In the genomic region with DNA sequence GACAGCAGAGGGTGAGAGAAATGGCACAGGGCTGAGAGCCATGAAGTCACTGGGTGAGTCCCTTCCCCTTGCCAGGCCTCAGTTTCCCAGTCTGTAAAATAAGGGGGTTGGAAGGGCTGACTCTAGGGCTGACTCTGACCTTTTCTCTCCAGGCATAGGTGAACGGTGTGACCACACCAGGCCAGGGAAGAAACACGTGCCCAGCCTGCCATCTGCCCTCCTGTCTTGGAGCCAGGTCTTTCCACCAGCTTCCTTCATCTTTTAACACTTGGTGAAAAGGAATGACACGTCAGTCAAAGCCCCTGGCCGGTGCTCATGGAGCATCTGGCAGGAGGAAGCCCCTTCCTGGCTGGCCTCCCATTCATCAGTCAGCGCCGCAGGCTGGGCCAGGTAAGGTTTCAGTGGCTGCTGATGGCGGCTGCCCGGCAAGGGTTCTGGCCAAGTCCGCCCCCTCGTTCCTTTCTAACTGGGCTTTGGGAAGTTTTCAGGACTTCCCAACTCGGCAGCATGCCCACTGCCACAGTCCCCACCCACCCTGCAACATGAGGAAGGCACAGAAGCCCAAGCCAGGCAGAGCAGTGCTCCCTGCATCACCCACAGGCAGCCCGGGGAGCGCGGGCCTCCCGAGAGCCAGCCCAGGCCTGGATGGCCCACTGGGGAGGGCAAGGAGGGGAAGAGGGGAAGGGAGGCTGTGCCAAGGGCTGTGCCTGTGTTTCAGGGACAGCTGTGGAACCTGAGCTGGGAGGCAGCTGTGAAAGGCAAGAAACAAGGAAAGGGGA, we compare ENCODE assay signal across 10 cellular contexts.
DNase-seq lines count a peak whose midpoint lies in the region; ATAC-seq and TF ChIP-seq lines count a peak whose summit lies in the region.
"Had no signal": no experiment of that assay in that cellular context is flagged by ENCODE, and none has a peak within 500 bp of the region (broad histone marks: within the 10 kb centered on the region; RNA-seq: fewer than 3 reads in every experiment).

No MANE protein-coding gene starts in this region.

- WGBS in esophagus, 2 donors: 27 to 42% methylated on average over 15 of the region's 15 CpGs
- WGBS in aorta, 2 donors: 2 to 7% methylated on average over 14 to 15 of the region's 15 CpGs

- H3K4me3 ChIP-seq in esophagus (ENCODE audit: low read depth in 1 of 2, low read length in 2 of 2) (no peak overlapping the region), mucosa of descending colon (no peak overlapping the region), aorta (ENCODE audit: low read length in 2 of 2) (no peak overlapping the region)

- H3K27me3 ChIP-seq in esophagus (ENCODE audit: control insufficient read depth in 1 of 2, insufficient read depth in 2 of 2, low read length in 2 of 2) (no peaks in the 10 kb centered on the region), aorta (ENCODE audit: control insufficient read depth in 1 of 2, insufficient read depth in 2 of 2, low read length in 1 of 2) (no peaks in the 10 kb centered on the region)

- H3K36me3 ChIP-seq in esophagus (ENCODE audit: control insufficient read depth in 2 of 2, insufficient read depth in 2 of 2, low read length in 1 of 2) (no peaks in the 10 kb centered on the region), mucosa of descending colon (ENCODE audit: low read depth) (no peaks in the 10 kb centered on the region), aorta (ENCODE audit: control insufficient read depth in 1 of 2, insufficient read depth in 2 of 2, low read length in 1 of 2) (no peaks in the 10 kb centered on the region)

- peak overlapping the region; percentile 77 for H3K27ac ChIP-seq in esophagus (ENCODE audit: low read depth in 2 of 2, low read length in 1 of 2)
- peak overlapping the region; percentile 12 to 95 for H3K27ac ChIP-seq in aorta (ENCODE audit: low read depth in 1 of 2, low read length in 2 of 2)

- H3K27me3 Mint-ChIP-seq in stimulated activated naive CD8-positive, alpha-beta T cell treated with anti-CD3 and anti-CD28 coated beads, Interleukin-15, amount 100 ng/mL, for 72 hours: peaks cover 2% of the 10 kb centered on the region

- H3K4me1 ChIP-seq in esophagus (ENCODE audit: control insufficient read depth in 2 of 2, insufficient read depth in 2 of 2, low read length in 1 of 2) (peaks cover 2 to 15% of the 10 kb centered on the region in 2 donors), mucosa of descending colon (ENCODE audit: low read depth) (no peaks in the 10 kb centered on the region), aorta (ENCODE audit: control insufficient read depth in 1 of 2, insufficient read depth in 2 of 2, low read length in 2 of 2) (peaks cover 4 to 6% of the 10 kb centered on the region in 2 donors)

- intact Hi-C loops in mucosa of descending colon (cut with DNase I, micrococcal nuclease): no loop called here
- intact Hi-C loops in aorta (cut with DNase I): loop anchor here in 1 of 2 donors (5.0 kb wide), 1 partner anchor 140 kb away; a partner anchor contains a TSS

- H3K9me3 ChIP-seq in esophagus (ENCODE audit: control insufficient read depth in 2 of 2, insufficient read depth in 1 of 2, low read depth in 1 of 2, low read length in 1 of 2) (no peaks in the 10 kb centered on the region), mucosa of descending colon (no peaks in the 10 kb centered on the region), aorta (ENCODE audit: control insufficient read depth, low read length) (no peaks in the 10 kb centered on the region)

- peaks cover 7% of the 10 kb centered on the region for H3K4me1 Mint-ChIP-seq in stimulated activated naive CD8-positive, alpha-beta T cell treated with anti-CD3 and anti-CD28 coated beads, Interleukin-15, amount 100 ng/mL, for 72 hours

- H3K27ac Mint-ChIP-seq in stimulated activated naive CD8-positive, alpha-beta T cell treated with anti-CD3 and anti-CD28 coated beads, Interleukin-15, amount 100 ng/mL, for 72 hours: no peak overlapping the region

- no peak for TF ChIP-seq CTCF in mucosa of descending colon (IDR thresholded peaks at IDR 0.05)

- H3K9me3 Mint-ChIP-seq in stimulated activated naive CD8-positive, alpha-beta T cell treated with anti-CD3 and anti-CD28 coated beads, Interleukin-15, amount 100 ng/mL, for 72 hours: no peaks in the 10 kb centered on the region
- H3K9me3 Mint-ChIP-seq: activated naive CD4-positive, alpha-beta T cell treated with anti-CD3 and anti-CD28 coated beads, Interleukin-2, amount 50 U/mL, for 72 hours had no signal

- peak; percentile 11 for ATAC-seq in stimulated activated naive CD8-positive, alpha-beta T cell treated with anti-CD3 and anti-CD28 coated beads, Interleukin-15, amount 100 ng/mL, for 72 hours
- no peak for ATAC-seq in stimulated activated naive CD8-positive, alpha-beta T cell treated with anti-CD3 and anti-CD28 coated beads, Interleukin-15, Interleukin-2, amounts not matched to agents 100 U/mL and 50 U/mL, for 24 hours
- peak; percentile 39 for ATAC-seq in mucosa of descending colon
- ATAC-seq in aorta (ENCODE audit: low FRiP score): peak; percentile 82
- ATAC-seq in HG02885 (IDR thresholded peaks at IDR 0.05; ENCODE audit: poor library complexity, unreplicated experiment): no peak
- ATAC-seq: left colon had no signal

- H3K4me3 Mint-ChIP-seq in stimulated activated naive CD8-positive, alpha-beta T cell treated with anti-CD3 and anti-CD28 coated beads, Interleukin-15, amount 100 ng/mL, for 72 hours: no peak overlapping the region

- no peak for DNase-seq in stimulated activated naive CD8-positive, alpha-beta T cell treated with anti-CD3 and anti-CD28 coated beads, Interleukin-15, amount 100 ng/mL, for 72 hours
- DNase-seq in stimulated activated naive CD8-positive, alpha-beta T cell treated with anti-CD3 and anti-CD28 coated beads, Interleukin-15, Interleukin-2, amounts not matched to agents 100 U/mL and 50 U/mL, for 24 hours: no peak
- DNase-seq in mucosa of descending colon (peak in 1 of 3 donors; percentile 57), aorta (peak; percentile 83 to 90), inferior parietal cortex (ENCODE audit: extremely low spot score) (no peak)
- DNase-seq in stimulated activated CD4-positive, alpha-beta T cell treated with anti-CD3 and anti-CD28 coated beads, Interleukin-4, amount 100 ng/mL, for 24 hours: no peak

Comparison
In these comparisons a context has a peak if more than half of its experiments do, and no peak if none do; other contexts are left out.
1. ATAC-seq: peak in stimulated activated naive CD8-positive, alpha-beta T cell treated with anti-CD3 and anti-CD28 coated beads, Interleukin-15, amount 100 ng/mL, for 72 hours (single experiment), mucosa of descending colon (single experiment) and aorta (single experiment); none in stimulated activated naive CD8-positive, alpha-beta T cell treated with anti-CD3 and anti-CD28 coated beads, Interleukin-15, Interleukin-2, amounts not matched to agents 100 U/mL and 50 U/mL, for 24 hours (single experiment) and HG02885 (single experiment).
2. DNase-seq: peak in aorta (2 of 2); none in stimulated activated naive CD8-positive, alpha-beta T cell treated with anti-CD3 and anti-CD28 coated beads, Interleukin-15, amount 100 ng/mL, for 72 hours (0 of 2), stimulated activated naive CD8-positive, alpha-beta T cell treated with anti-CD3 and anti-CD28 coated beads, Interleukin-15, Interleukin-2, amounts not matched to agents 100 U/mL and 50 U/mL, for 24 hours (single experiment), stimulated activated CD4-positive, alpha-beta T cell treated with anti-CD3 and anti-CD28 coated beads, Interleukin-4, amount 100 ng/mL, for 24 hours (single experiment) and inferior parietal cortex (single experiment).